15 cellular contexts compared by ENCODE assay signal in genomic region chr22:48588881-48589450, GRCh38.
"Had no signal": no experiment of that assay in that cellular context is flagged by ENCODE, and none has a peak within 500 bp of the region (broad histone marks: within the 10 kb centered on the region; RNA-seq: fewer than 3 reads in every experiment).

No MANE protein-coding gene starts in this region.

- H3K36me3 Mint-ChIP-seq: naive thymus-derived CD4-positive, alpha-beta T cell had no signal

- H3K9me3 Mint-ChIP-seq: naive thymus-derived CD4-positive, alpha-beta T cell had no signal

- H3K9me3 ChIP-seq: neutrophil, right atrium auricular region, stomach, thoracic aorta, transverse colon had no signal

- ATAC-seq: esophagus mucosa; left ventricle myocardium superior; naive thymus-derived CD4-positive, alpha-beta T cell had no signal

- H3K4me1 Mint-ChIP-seq: naive thymus-derived CD4-positive, alpha-beta T cell had no signal

- H3K36me3 ChIP-seq: neutrophil, right atrium auricular region, stomach, thoracic aorta, transverse colon had no signal

- H3K4me3 Mint-ChIP-seq: naive thymus-derived CD4-positive, alpha-beta T cell had no signal

- H3K27me3 ChIP-seq: neutrophil, right atrium auricular region, transverse colon had no signal

- H3K27ac ChIP-seq: neutrophil, right atrium auricular region, stomach, thoracic aorta, transverse colon had no signal

- H3K4me3 ChIP-seq: right atrium auricular region, stomach, thoracic aorta, transverse colon had no signal

- H3K4me1 ChIP-seq: right atrium auricular region, transverse colon had no signal

- DNase-seq: effector memory CD4-positive, alpha-beta T cell; islet precursor cell; left ventricle myocardium superior; mesendoderm; naive thymus-derived CD4-positive, alpha-beta T cell; small intestine; stimulated activated CD4-positive, alpha-beta T cell treated with anti-CD3 and anti-CD28 coated beads, Interleukin-12 subunit alpha, Interleukin-12 subunit beta, amount 100 ng/mL, for 4 hours; stimulated activated naive CD4-positive, alpha-beta T cell; stomach; substantia nigra; transverse colon had no signal
